ENCODE assay signal across 18 cellular contexts in the genomic region with DNA sequence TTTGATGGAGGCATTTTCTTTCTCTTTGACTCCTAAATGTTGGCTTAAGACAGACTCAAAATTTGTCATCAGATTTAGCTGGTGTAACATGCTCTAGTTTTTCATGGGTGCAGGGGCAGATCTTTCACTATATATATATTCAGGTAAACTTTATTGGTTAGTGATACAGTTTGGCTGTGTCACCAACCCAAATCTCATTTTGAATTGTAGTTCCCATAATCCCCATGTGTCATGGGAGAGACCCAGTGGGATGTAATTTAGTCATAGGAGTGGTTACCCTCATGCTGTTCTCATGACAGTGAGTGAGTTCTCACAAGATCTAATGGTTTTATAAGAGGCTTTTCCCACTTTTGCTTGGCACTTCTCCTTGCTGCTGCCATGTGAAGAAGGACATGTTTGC. TPM values are rescaled to one million over a fixed set of nuclear protein-coding genes. Genes with fewer than 3 reads are reported as not detected.
DNase-seq lines count a peak whose midpoint lies in the region; ATAC-seq and TF ChIP-seq lines count a peak whose summit lies in the region.
"Had no signal": no experiment of that assay in that cellular context is flagged by ENCODE, and none has a peak within 500 bp of the region (broad histone marks: within the 10 kb centered on the region; RNA-seq: fewer than 3 reads in every experiment).

No MANE protein-coding gene starts in this region.

- no peaks in the 10 kb centered on the region for H3K27me3 ChIP-seq in HUES6 (ENCODE audit: control insufficient read depth, insufficient read depth, low read length)
- H3K27me3 ChIP-seq in smooth muscle cell (ENCODE audit: low read depth), result no peaks in the 10 kb centered on the region
- H3K27me3 ChIP-seq in BE2C, result no peaks in the 10 kb centered on the region
- H3K27me3 ChIP-seq: pancreas, right lobe of liver, vagina had no signal

- TF ChIP-seq CTCF in coronary artery (IDR thresholded peaks at IDR 0.05) (no peak), smooth muscle cell (IDR thresholded peaks at IDR 0.05; ENCODE audit: borderline replicate concordance, insufficient read depth, poor library complexity, severe bottlenecking) (no peak), BE2C (IDR thresholded peaks at IDR 0.05; ENCODE audit: low read depth, low read length) (no peak)

- peaks cover 11% of the 10 kb centered on the region for H3K36me3 Mint-ChIP-seq in activated T-cell treated with anti-CD3 and anti-CD28 coated beads, Interleukin-2, amount 50 U/mL, for 4 hours (ENCODE audit: insufficient read depth)
- H3K36me3 Mint-ChIP-seq: CD14-positive monocyte had no signal

- H3K4me2 ChIP-seq in smooth muscle cell, result peak overlapping the region; percentile 73

- H3K9ac ChIP-seq in HUES6 (ENCODE audit: low read length) (no peak overlapping the region), smooth muscle cell (ENCODE audit: low read depth) (no peak overlapping the region)

- peaks cover 8% of the 10 kb centered on the region for H3K9me3 Mint-ChIP-seq in activated T-cell treated with anti-CD3 and anti-CD28 coated beads, Interleukin-2, amount 50 U/mL, for 4 hours
- H3K9me3 Mint-ChIP-seq: memory B cell had no signal

- H3K79me2 ChIP-seq in smooth muscle cell (ENCODE audit: low read depth), result no peaks in the 10 kb centered on the region

- H3K4me1 ChIP-seq in HUES6 (ENCODE audit: control insufficient read depth, insufficient read depth, low read length) (peaks cover 36% of the 10 kb centered on the region), smooth muscle cell (ENCODE audit: low read depth) (peaks cover 36% of the 10 kb centered on the region), BE2C (peaks cover 4% of the 10 kb centered on the region; the same call in 1 of the 2 replicates)
- H3K4me1 ChIP-seq: right lobe of liver had no signal

- peak overlapping the region; percentile 74; the same call in 1 of the 2 replicates for H3K27ac ChIP-seq in HUES6 (ENCODE audit: low read depth, low read length)
- peak overlapping the region; percentile 3 to 40 for H3K27ac ChIP-seq in coronary artery
- peak overlapping the region; percentile 94 for H3K27ac ChIP-seq in smooth muscle cell (ENCODE audit: low read depth)
- H3K27ac ChIP-seq: pancreas, right lobe of liver, vagina had no signal

- no peak overlapping the region for H3K4me3 Mint-ChIP-seq in activated T-cell treated with anti-CD3 and anti-CD28 coated beads, Interleukin-2, amount 50 U/mL, for 4 hours
- H3K4me3 Mint-ChIP-seq: activated B cell treated with CpG ODN at 0.5 μM for 24 hours; CD14-positive monocyte; dendritic cell treated with granulocyte-macrophage colony-stimulating factor and Interleukin-4, amounts not matched to agents 40 ng/mL and 50 ng/mL, for 4 days; memory B cell had no signal

- H3K4me3 ChIP-seq in HUES6 (ENCODE audit: low read depth, low read length) (no peak overlapping the region), coronary artery (no peak overlapping the region), smooth muscle cell (no peak overlapping the region), BE2C (ENCODE audit: low read depth, low read length) (no peak overlapping the region)
- H3K4me3 ChIP-seq: pancreas, right lobe of liver, vagina had no signal

- H3K27me3 Mint-ChIP-seq in activated T-cell treated with anti-CD3 and anti-CD28 coated beads, Interleukin-2, amount 50 U/mL, for 4 hours (ENCODE audit: low read depth), result no peaks in the 10 kb centered on the region
- H3K27me3 Mint-ChIP-seq: activated B cell treated with CpG ODN at 0.5 μM for 24 hours; dendritic cell treated with granulocyte-macrophage colony-stimulating factor and Interleukin-4, amounts not matched to agents 40 ng/mL and 50 ng/mL, for 4 days; memory B cell had no signal

- H3K4me1 Mint-ChIP-seq in activated T-cell treated with anti-CD3 and anti-CD28 coated beads, Interleukin-2, amount 50 U/mL, for 4 hours (ENCODE audit: low read depth), result peaks cover 23% of the 10 kb centered on the region
- H3K4me1 Mint-ChIP-seq: activated B cell treated with CpG ODN at 0.5 μM for 24 hours, memory B cell had no signal

- no peak for DNase-seq in activated T-cell treated with anti-CD3 and anti-CD28 coated beads, Interleukin-2, amount 50 U/mL, for 4 hours
- no peak for DNase-seq in activated T-cell treated with anti-CD3 and anti-CD28 coated beads, Interleukin-2, amount 50 U/mL, for 1 hour
- DNase-seq in coronary artery (ENCODE audit: low spot score) (no peak), smooth muscle cell (lab: John Stamatoyannopoulos, UW; ENCODE audit: unreplicated experiment) (no peak), BE2C (no peak)
- no peak for DNase-seq in NK-92 treated with Interleukin-12 subunit alpha and Interleukin-12 subunit beta, amount 100 ng/mL, for 24 hours (lab: John Stamatoyannopoulos, UW)
- DNase-seq: activated B cell treated with CpG ODN at 0.5 μM for 24 hours; naive thymus-derived CD4-positive, alpha-beta T cell; NCI-H510A; pancreas; right lobe of liver; T-helper 9 cell had no signal

- H3K36me3 ChIP-seq in HUES6 (ENCODE audit: control insufficient read depth, insufficient read depth, low read length), result no peaks in the 10 kb centered on the region
- no peaks in the 10 kb centered on the region for H3K36me3 ChIP-seq in smooth muscle cell (ENCODE audit: low read depth)
- H3K36me3 ChIP-seq in BE2C, result no peaks in the 10 kb centered on the region
- H3K36me3 ChIP-seq: pancreas, right lobe of liver, vagina had no signal

- H3K9me3 ChIP-seq in HUES6 (ENCODE audit: control insufficient read depth, insufficient read depth, low read depth, low read length) (peaks cover 2% of the 10 kb centered on the region), smooth muscle cell (replicated peaks; ENCODE audit: low read depth) (no peaks in the 10 kb centered on the region), BE2C (no peaks in the 10 kb centered on the region)
- H3K9me3 ChIP-seq: pancreas, right lobe of liver, vagina had no signal

- H4K20me1 ChIP-seq in smooth muscle cell (ENCODE audit: low read depth), result no peaks in the 10 kb centered on the region

- peaks cover 41% of the 10 kb centered on the region for H3F3A ChIP-seq in smooth muscle cell (ENCODE audit: low read depth)

- no peak overlapping the region for H2AFZ ChIP-seq in smooth muscle cell (ENCODE audit: low read depth)

- peak; percentile 32 to 48 for ATAC-seq in activated T-cell treated with anti-CD3 and anti-CD28 coated beads, Interleukin-2, amount 50 U/mL, for 4 hours
- ATAC-seq in HG03025 (IDR thresholded peaks at IDR 0.05; ENCODE audit: low FRiP score, unreplicated experiment), result no peak
- ATAC-seq: naive thymus-derived CD4-positive, alpha-beta T cell; pancreas; right lobe of liver had no signal

RNA-seq across cellular contexts. Expression of a gene that starts 18.6 kb away (rescaled TPM):
- 100 to 1,000 TPM; 371 to 409 (median 377) TPM for total RNA-seq in activated T-cell treated with anti-CD3 and anti-CD28 coated beads, Interleukin-2, amount 50 U/mL, for 4 hours
- total RNA-seq in smooth muscle cell, result 454 and 515 TPM in 2 replicates
- 76.2 and 114 TPM in 2 replicates for polyA plus RNA-seq in smooth muscle cell
- 56.2 TPM for polyA plus RNA-seq in BE2C (2012; ENCODE audit: insufficient read depth, insufficient read length, low read depth)

Comparison
In these comparisons a context has a peak if more than half of its experiments do, and no peak if none do; other contexts are left out.
1. H3K27ac ChIP-seq: peak in every context shown above with its lines; median percentile 94 in smooth muscle cell; 74 in HUES6; 22 in coronary artery.